In the genomic region with DNA sequence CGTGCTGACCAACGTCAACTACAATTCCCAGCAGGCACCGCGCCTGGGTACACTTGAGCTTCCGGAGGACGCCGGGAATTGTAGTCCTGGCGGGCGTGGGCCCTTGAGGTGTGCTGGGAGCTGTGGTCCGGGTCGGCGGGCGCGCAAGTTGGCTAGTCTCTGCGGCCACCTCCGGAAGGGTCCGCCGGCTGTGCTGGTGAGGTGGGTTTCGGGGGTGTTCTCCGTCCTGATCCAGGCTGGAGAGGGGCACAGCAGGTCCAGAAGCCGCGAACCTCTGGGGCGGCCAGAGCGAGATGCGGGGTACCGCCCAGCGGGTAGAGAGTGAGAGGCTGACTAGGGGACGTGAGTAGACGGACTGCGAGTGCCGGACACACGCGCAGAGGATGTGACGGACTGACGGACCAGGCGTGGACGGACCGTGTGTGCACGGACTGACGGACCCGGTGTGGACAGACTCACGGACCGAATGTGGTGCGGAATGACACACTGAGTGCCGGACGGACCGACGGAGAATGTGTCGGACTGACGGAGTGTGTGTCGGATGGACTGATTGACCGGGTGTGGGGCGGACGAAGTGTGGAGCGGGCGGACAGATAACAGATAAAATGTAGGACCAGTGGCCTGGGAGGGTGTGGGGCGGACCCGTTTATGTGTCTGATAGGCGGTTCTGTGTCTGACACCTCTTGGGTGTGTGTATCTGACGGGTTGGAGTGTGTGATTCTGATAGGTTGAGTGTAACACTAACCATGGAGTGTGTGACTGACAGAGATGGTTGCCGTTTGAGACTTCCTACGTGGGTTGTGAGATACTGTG, we compare ENCODE assay signal across 1 cellular context.
TF ChIP-seq lines count a peak whose summit lies in the region.

Gene ZSCAN22 (plus strand): TSS at position 81 of the 813 bp plus-strand sequence. CDS start 7,809 bp downstream, outside the sequence.

TF ChIP-seq in GM12878, 131 proteins besides CTCF, POLR2A, EP300 and RAD21 (continued from another document and continues in another):
- TF ChIP-seq ZBTB4 (CRISPR knock-in tag; IDR thresholded peaks at IDR 0.05) (no peak), IKZF2 (IDR thresholded peaks at IDR 0.05) (no peak), SREBF2 (IDR thresholded peaks at IDR 0.05; ENCODE audit: low read length) (peak; percentile 49; the same call in 1 of the 2 replicates), BACH1 (IDR thresholded peaks at IDR 0.05; ENCODE audit: borderline replicate concordance) (no peak; the same call in 1 of the 2 replicates), TCF12 (IDR thresholded peaks at IDR 0.05; ENCODE audit: low read depth, low read length) (no peak), NR2C2 (IDR thresholded peaks at IDR 0.05; ENCODE audit: borderline replicate concordance, control insufficient read depth, insufficient read length, low read depth) (no peak), GABPA (IDR thresholded peaks at IDR 0.05; ENCODE audit: low read depth) (peak; percentile 96), ZNF207 (IDR thresholded peaks at IDR 0.05; ENCODE audit: borderline replicate concordance) (peak; percentile 93), SREBF1 (IDR thresholded peaks at IDR 0.05; ENCODE audit: low read length) (peak; percentile 87), CHD4 (IDR thresholded peaks at IDR 0.05) (no peak), CBX3 (IDR thresholded peaks at IDR 0.05; ENCODE audit: borderline replicate concordance, low read depth) (no peak), MEF2B (IDR thresholded peaks at IDR 0.05; ENCODE audit: partially characterized antibody, poor library complexity, severe bottlenecking) (no peak), IKZF1 (conservative IDR thresholded peaks at IDR 0.05) (peak; percentile 100), MTA2 (IDR thresholded peaks at IDR 0.05; ENCODE audit: low read depth) (peak; percentile 50; the same call in 1 of the 2 replicates), SUPT20H (IDR thresholded peaks at IDR 0.05; ENCODE audit: borderline replicate concordance, control insufficient read depth, low read depth, low read length) (no peak), SIX5 (IDR thresholded peaks at IDR 0.05; ENCODE audit: low read depth, low read length, severe bottlenecking) (peak; percentile 99), IRF4 (IDR thresholded peaks at IDR 0.05; ENCODE audit: low read depth, low read length) (peak; percentile 65; the same call in 1 of the 2 replicates), MLLT1 (IDR thresholded peaks at IDR 0.05) (peak; percentile 51), EZH2 (IDR thresholded peaks at IDR 0.05; ENCODE audit: borderline replicate concordance, control insufficient read depth, low read depth, low read length) (no peak), POLR2AphosphoS2 (IDR thresholded peaks at IDR 0.05; ENCODE audit: low read depth, low read length) (no peak), CREM (IDR thresholded peaks at IDR 0.05; ENCODE audit: low read depth) (peak; percentile 98), SMAD5 (IDR thresholded peaks at IDR 0.05; ENCODE audit: low read depth) (no peak), HDAC2 (IDR thresholded peaks at IDR 0.05) (no peak), ZNF622 (IDR thresholded peaks at IDR 0.05) (no peak), ZNF592 (IDR thresholded peaks at IDR 0.05) (no peak), BMI1 (IDR thresholded peaks at IDR 0.05; ENCODE audit: borderline replicate concordance) (no peak), NBN (IDR thresholded peaks at IDR 0.05) (peak; percentile 96), CEBPB (IDR thresholded peaks at IDR 0.05; ENCODE audit: borderline replicate concordance in 1 of 2, low read depth in 2 of 2, low read length in 2 of 2) (no peak), STAT1 (conservative IDR thresholded peaks at IDR 0.05) (peak; percentile 90; the same call in 1 of the 2 replicates), CHD1 (IDR thresholded peaks at IDR 0.05; ENCODE audit: low read depth, low read length) (peak; percentile 82; the same call in 1 of the 2 replicates), SMARCA5 (IDR thresholded peaks at IDR 0.05) (peak; percentile 76; the same call in 1 of the 2 replicates), STAT3 (IDR thresholded peaks at IDR 0.05; ENCODE audit: low read depth, low read length) (no peak), ZNF384 (IDR thresholded peaks at IDR 0.05; ENCODE audit: borderline replicate concordance, low read depth, low read length) (no peak), NKRF (conservative IDR thresholded peaks at IDR 0.05) (no peak; the same call in none of the 2 replicates)
- TF ChIP-seq, protein P1, sequence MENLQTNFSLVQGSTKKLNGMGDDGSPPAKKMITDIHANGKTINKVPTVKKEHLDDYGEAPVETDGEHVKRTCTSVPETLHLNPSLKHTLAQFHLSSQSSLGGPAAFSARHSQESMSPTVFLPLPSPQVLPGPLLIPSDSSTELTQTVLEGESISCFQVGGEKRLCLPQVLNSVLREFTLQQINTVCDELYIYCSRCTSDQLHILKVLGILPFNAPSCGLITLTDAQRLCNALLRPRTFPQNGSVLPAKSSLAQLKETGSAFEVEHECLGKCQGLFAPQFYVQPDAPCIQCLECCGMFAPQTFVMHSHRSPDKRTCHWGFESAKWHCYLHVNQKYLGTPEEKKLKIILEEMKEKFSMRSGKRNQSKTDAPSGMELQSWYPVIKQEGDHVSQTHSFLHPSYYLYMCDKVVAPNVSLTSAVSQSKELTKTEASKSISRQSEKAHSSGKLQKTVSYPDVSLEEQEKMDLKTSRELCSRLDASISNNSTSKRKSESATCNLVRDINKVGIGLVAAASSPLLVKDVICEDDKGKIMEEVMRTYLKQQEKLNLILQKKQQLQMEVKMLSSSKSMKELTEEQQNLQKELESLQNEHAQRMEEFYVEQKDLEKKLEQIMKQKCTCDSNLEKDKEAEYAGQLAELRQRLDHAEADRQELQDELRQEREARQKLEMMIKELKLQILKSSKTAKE (IDR thresholded peaks at IDR 0.05; ENCODE audit: low read depth, poor library complexity, severe bottlenecking) = peak; percentile 53
- TF ChIP-seq, protein P2, sequence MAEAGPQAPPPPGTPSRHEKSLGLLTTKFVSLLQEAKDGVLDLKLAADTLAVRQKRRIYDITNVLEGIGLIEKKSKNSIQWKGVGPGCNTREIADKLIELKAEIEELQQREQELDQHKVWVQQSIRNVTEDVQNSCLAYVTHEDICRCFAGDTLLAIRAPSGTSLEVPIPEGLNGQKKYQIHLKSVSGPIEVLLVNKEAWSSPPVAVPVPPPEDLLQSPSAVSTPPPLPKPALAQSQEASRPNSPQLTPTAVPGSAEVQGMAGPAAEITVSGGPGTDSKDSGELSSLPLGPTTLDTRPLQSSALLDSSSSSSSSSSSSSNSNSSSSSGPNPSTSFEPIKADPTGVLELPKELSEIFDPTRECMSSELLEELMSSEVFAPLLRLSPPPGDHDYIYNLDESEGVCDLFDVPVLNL (IDR thresholded peaks at IDR 0.05; ENCODE audit: low read depth, low read length) = no peak
- TF ChIP-seq, protein P3, sequence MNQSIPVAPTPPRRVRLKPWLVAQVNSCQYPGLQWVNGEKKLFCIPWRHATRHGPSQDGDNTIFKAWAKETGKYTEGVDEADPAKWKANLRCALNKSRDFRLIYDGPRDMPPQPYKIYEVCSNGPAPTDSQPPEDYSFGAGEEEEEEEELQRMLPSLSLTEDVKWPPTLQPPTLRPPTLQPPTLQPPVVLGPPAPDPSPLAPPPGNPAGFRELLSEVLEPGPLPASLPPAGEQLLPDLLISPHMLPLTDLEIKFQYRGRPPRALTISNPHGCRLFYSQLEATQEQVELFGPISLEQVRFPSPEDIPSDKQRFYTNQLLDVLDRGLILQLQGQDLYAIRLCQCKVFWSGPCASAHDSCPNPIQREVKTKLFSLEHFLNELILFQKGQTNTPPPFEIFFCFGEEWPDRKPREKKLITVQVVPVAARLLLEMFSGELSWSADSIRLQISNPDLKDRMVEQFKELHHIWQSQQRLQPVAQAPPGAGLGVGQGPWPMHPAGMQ (IDR thresholded peaks at IDR 0.05; ENCODE audit: borderline replicate concordance) = 0 out of 2 replicates have a peak, but pooled peaks have one; percentile 56
- TF ChIP-seq, protein P4, sequence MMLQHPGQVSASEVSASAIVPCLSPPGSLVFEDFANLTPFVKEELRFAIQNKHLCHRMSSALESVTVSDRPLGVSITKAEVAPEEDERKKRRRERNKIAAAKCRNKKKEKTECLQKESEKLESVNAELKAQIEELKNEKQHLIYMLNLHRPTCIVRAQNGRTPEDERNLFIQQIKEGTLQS (IDR thresholded peaks at IDR 0.05; ENCODE audit: borderline replicate concordance, extremely low read depth, low read depth, low read length) = peak; percentile 41; the same call in 1 of the 2 replicates
- TF ChIP-seq, protein P5, sequence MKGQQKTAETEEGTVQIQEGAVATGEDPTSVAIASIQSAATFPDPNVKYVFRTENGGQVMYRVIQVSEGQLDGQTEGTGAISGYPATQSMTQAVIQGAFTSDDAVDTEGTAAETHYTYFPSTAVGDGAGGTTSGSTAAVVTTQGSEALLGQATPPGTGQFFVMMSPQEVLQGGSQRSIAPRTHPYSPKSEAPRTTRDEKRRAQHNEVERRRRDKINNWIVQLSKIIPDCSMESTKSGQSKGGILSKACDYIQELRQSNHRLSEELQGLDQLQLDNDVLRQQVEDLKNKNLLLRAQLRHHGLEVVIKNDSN (IDR thresholded peaks at IDR 0.05; ENCODE audit: borderline replicate concordance, extremely low read length, insufficient read depth, low read depth, low read length) = no peak
